In the genomic region with DNA sequence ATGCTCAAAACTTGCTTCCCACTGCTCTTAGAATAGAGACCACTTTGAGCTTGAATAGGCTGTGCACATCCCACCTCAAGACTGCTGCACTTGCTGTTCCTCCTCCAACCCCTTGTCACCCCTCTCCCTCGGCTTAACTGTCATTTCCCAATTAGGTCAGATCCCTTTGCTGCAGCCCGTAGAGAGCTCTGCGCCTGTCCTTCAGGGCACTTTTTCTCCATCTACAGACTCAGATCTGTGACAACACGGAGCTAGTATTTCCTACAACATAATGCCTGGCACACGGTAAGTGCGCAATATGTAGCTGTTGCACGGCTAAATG, we compare ENCODE assay signal across 8 cellular contexts. TPM values are rescaled to one million over a fixed set of nuclear protein-coding genes. Genes with fewer than 3 reads are reported as not detected.
DNase-seq lines count a peak whose midpoint lies in the region; ATAC-seq, FAIRE-seq and TF ChIP-seq lines count a peak whose summit lies in the region.

No MANE protein-coding gene starts in this region.

- DNase-seq in A549 (ENCODE audit: low read depth in 1 of 2, low spot score in 1 of 2) (no peak), GM12878 (ENCODE audit: low read depth, low spot score) (no peak), lower leg skin (ENCODE audit: low spot score in 2 of 2) (no peak), upper lobe of right lung (no peak), NCI-H1105 (lab: John Stamatoyannopoulos, UW) (no peak), Ammon's horn (ENCODE audit: low spot score) (no peak)

- CTCF ChIA-PET in A549 (lab: Yijun Ruan, JAX) (interaction anchor here (0.6 to 3.2 kb wide), 9 partner anchors 10 to 218 kb away, joined by 3 to 12 read pairs (median 3); a partner anchor contains a TSS), GM12878 (lab: Yijun Ruan, JAX) (interaction anchor here (0.8 to 4.7 kb wide), 9 partner anchors 8 to 217 kb away, joined by 3 to 34 read pairs (median 5); no protein-coding TSS in a partner anchor)

- peak; percentile 37 to 63 for ATAC-seq in A549
- peak; percentile 30 for ATAC-seq in GM19043 (IDR thresholded peaks at IDR 0.05; ENCODE audit: low read depth, unreplicated experiment)
- peak; percentile 7 for ATAC-seq in HG03457 (IDR thresholded peaks at IDR 0.05; ENCODE audit: unreplicated experiment)
- peak; percentile 34 for ATAC-seq in GM12878
- peak; percentile 6 for ATAC-seq in upper lobe of right lung

- no TSS peak for BruUV-seq in GM12878 (replicated peaks; lab: Mats Ljungman, UMichigan)

- H3K4me3 ChIP-seq in A549 (peak overlapping the region; percentile 71), GM12878 (peak overlapping the region; percentile 65; the same call in 1 of the 2 replicates), lower leg skin (ENCODE audit: low read depth, poor library complexity, severe bottlenecking) (peak overlapping the region; percentile 22), upper lobe of right lung (peak overlapping the region; percentile 43)

- TF ChIP-seq CTCF in A549 (IDR thresholded peaks at IDR 0.05) (no peak), GM12878 (IDR thresholded peaks at IDR 0.05 in 2 of 3, conservative IDR thresholded peaks at IDR 0.05 in 1 of 3; ENCODE audit: control insufficient read depth in 2 of 3, extremely low read depth in 1 of 3, insufficient read depth in 1 of 3, low read depth in 3 of 3, low read length in 3 of 3) (no peak), lower leg skin (IDR thresholded peaks at IDR 0.05) (no peak), upper lobe of right lung (IDR thresholded peaks at IDR 0.05) (no peak)

- no peak for FAIRE-seq in A549 (lab: Jason Lieb, UNC)
- FAIRE-seq in GM12878 (lab: Jason Lieb, UNC), result no peak

- intact Hi-C loops in GM12878 (cut with micrococcal nuclease; ENCODE audit: unreplicated experiment) (no loop called here), lower leg skin (cut with DNase I; ENCODE audit: low total_unique reads) (no loop called here), upper lobe of right lung (cut with DNase I) (no loop called here)

- H3K4me1 ChIP-seq in A549, result peaks cover 12% of the 10 kb centered on the region; the same call in 1 of the 3 replicates
- peaks cover 6% of the 10 kb centered on the region for H3K4me1 ChIP-seq in GM12878 (ENCODE audit: control insufficient read depth, insufficient read depth, low read length)
- H3K4me1 ChIP-seq in upper lobe of right lung, result peaks cover 6% of the 10 kb centered on the region

- POLR2A ChIA-PET in A549 (lab: Yijun Ruan, JAX), result interaction anchor here (0.6 to 2.0 kb wide), 9 partner anchors 9 to 163 kb away, joined by 3 to 9 read pairs (median 4); no protein-coding TSS in a partner anchor
- POLR2A ChIA-PET in GM12878 (lab: Charles Lee), result interaction anchor here (0.7 to 1.5 kb wide), 10 partner anchors 12 to 200 kb away, joined by 3 to 5 read pairs (median 3); no protein-coding TSS in a partner anchor

- H3K9me3 ChIP-seq in A549 (no peaks in the 10 kb centered on the region), GM12878 (replicated peaks; ENCODE audit: control insufficient read depth, insufficient read depth, low read length) (no peaks in the 10 kb centered on the region), upper lobe of right lung (no peaks in the 10 kb centered on the region)

- in situ Hi-C loops in GM12878 (cut with MboI), result loop anchor here (5.0 kb wide), 1 partner anchor 203 kb away; no protein-coding TSS in a partner anchor

- whole genome bisulfite sequencing in A549 (ENCODE audit: missing lambda C conversion rate), result 5% methylated on average over 7 of the region's 7 CpGs
- WGBS in GM12878 (ENCODE audit: insufficient coverage, insufficient replicate concordance, low lambda C conversion rate, missing lambda C conversion rate), result under 1% methylated on average over 7 of the region's 7 CpGs
- WGBS in lower leg skin, 2 donors, result 0 to 1% methylated on average over 7 of the region's 7 CpGs

- TF ChIP-seq POLR2A in A549 (IDR thresholded peaks at IDR 0.05; ENCODE audit: low read length), result no peak
- TF ChIP-seq POLR2A in GM12878 (IDR thresholded peaks at IDR 0.05; ENCODE audit: low read depth, low read length), result no peak
- TF ChIP-seq POLR2A in lower leg skin (IDR thresholded peaks at IDR 0.05), result no peak

- peaks cover 0 to 3% of the 10 kb centered on the region in 2 experiments; a peak in 1 of 4 replicates for H3K27me3 ChIP-seq in GM12878 (replicated peaks in 1 of 2; ENCODE audit: control insufficient read depth in 2 of 2, insufficient read depth in 2 of 2, low read length in 1 of 2)
- no peaks in the 10 kb centered on the region for H3K27me3 ChIP-seq in upper lobe of right lung

- H3K9ac ChIP-seq in GM12878 (ENCODE audit: control insufficient read depth, insufficient read depth, low read length), result no peak overlapping the region

- H3K27ac ChIP-seq in A549 (peak overlapping the region; percentile 36 to 67; a peak in 3 of 6 replicates), GM12878 (ENCODE audit: control insufficient read depth, insufficient read depth) (no peak overlapping the region), upper lobe of right lung (no peak overlapping the region)

- H3K36me3 ChIP-seq in GM12878 (ENCODE audit: control insufficient read depth in 2 of 2, insufficient read depth in 2 of 2, low read length in 1 of 2) (no peaks in the 10 kb centered on the region), upper lobe of right lung (no peaks in the 10 kb centered on the region)

- TF ChIP-seq EP300 in A549 (IDR thresholded peaks at IDR 0.05) (no peak), GM12878 (IDR thresholded peaks at IDR 0.05; ENCODE audit: borderline replicate concordance in 1 of 2, control insufficient read depth in 1 of 2, low read depth in 2 of 2, low read length in 2 of 2) (no peak)

- peak overlapping the region; percentile 78 for H3K4me2 ChIP-seq in A549
- H3K4me2 ChIP-seq in GM12878 (ENCODE audit: control insufficient read depth, insufficient read depth), result peak overlapping the region; percentile 79

- no peaks in the 10 kb centered on the region for H3K79me2 ChIP-seq in GM12878 (ENCODE audit: control insufficient read depth, insufficient read depth, low read length)

- SMC1A ChIA-PET in GM12878 (lab: Charles Lee; ENCODE audit: uncharacterized antibody, unreplicated experiment), result interaction anchor here (0.7 to 4.5 kb wide), 11 partner anchors 14 to 217 kb away, joined by 3 to 38 read pairs (median 4); no protein-coding TSS in a partner anchor

- RAD21 ChIA-PET in GM12878 (lab: Charles Lee; ENCODE audit: unreplicated experiment), result interaction anchor here (0.6 to 4.1 kb wide), 15 partner anchors 8 to 218 kb away, joined by 3 to 30 read pairs (median 3); a partner anchor contains a TSS

- TF ChIP-seq RAD21 in A549 (conservative IDR thresholded peaks at IDR 0.05 in 1 of 2, IDR thresholded peaks at IDR 0.05 in 1 of 2), result no peak
- TF ChIP-seq RAD21 in GM12878 (IDR thresholded peaks at IDR 0.05; ENCODE audit: insufficient read depth, low read depth, low read length), result no peak

- H2AFZ ChIP-seq in GM12878 (ENCODE audit: control insufficient read depth, low read depth, low read length), result peak overlapping the region; percentile 94

- no peaks in the 10 kb centered on the region for H4K20me1 ChIP-seq in GM12878 (ENCODE audit: control insufficient read depth, insufficient read depth)

RNA-seq across cellular contexts. Expression of a gene that starts 0.5 kb away (rescaled TPM):
- polyA plus RNA-seq in A549 (2011; rRNA removed) (7.3 and 12.4 TPM in 2 replicates), A549 (2017; fragmentation: RNase III; extraction: RNeasy Plus Mini Kit Qiagen cat#74134 plus additional on column Dnase treatment) (11.9 to 12.8 TPM (median 12.0 TPM) in 3 replicates), GM12878 (2011; rRNA removed) (6.8 and 9.2 TPM in 2 replicates), GM12878 (2014; fragmentation: Illumina TruSeq; extraction: Trizol) (12.5 and 13.2 TPM in 2 replicates), GM12878 (2014; fragmentation: Nextera tagmentation; extraction: Ambion mirVana) (1 to 10 TPM; 4.4 to 5.7 TPM), GM12878 (2014; rRNA removed) (14.7 and 15.1 TPM in 2 replicates), GM12878 (2016; fragmentation: Nextera tagmentation; extraction: Ambion mirVana) (10 to 100 TPM in 1 of 2 experiments, 1 to 10 TPM in 1; 1.6 to 15.4 TPM)
- polyA plus RNA-seq in A549 (2012; cell fraction: cytosol; rRNA removed), result 7.4 and 7.6 TPM in 2 replicates
- 3.3 and 5.9 TPM in 2 replicates for polyA plus RNA-seq in A549 (2012; cell fraction: nucleus; rRNA removed)
- polyA minus RNA-seq in A549 (2011; rRNA and poly(A)+ RNA removed), result 2.7 and 3.8 TPM in 2 replicates
- 4.0 and 4.4 TPM in 2 replicates for total RNA-seq in GM12878 (2013; cell fraction: nucleolus; rRNA removed)
- total RNA-seq in GM12878 (2014; rRNA removed) (10.7 and 12.3 TPM in 2 replicates), GM12878 (2014; rRNA removed; fragmentation: Illumina TruSeq; extraction: Trizol) (13.1 and 13.6 TPM in 2 replicates), GM12878 (2021) (13.6 and 13.7 TPM in 2 replicates), lower leg skin (10 to 100 TPM in 2 of 4 donors, 1 to 10 TPM in 2; 6.3 to 13.4 (median 10.2) TPM), upper lobe of right lung (10.3 TPM)
- 2.1 TPM for polyA plus RNA-seq in GM12878 (2011; ENCODE audit: low read depth)
- 3.8 and 4.2 TPM in 2 replicates for polyA plus RNA-seq in GM12878 (2011; cell fraction: cytosol; rRNA removed)
- polyA plus RNA-seq in GM12878 (2011; cell fraction: nucleus; rRNA removed), result 3.4 and 3.9 TPM in 2 replicates
- 2.8 and 2.9 TPM in 2 replicates for polyA plus RNA-seq in GM12878 (2012)
- 1.2 and 2.1 TPM in 2 replicates for polyA minus RNA-seq in GM12878 (2011; rRNA and poly(A)+ RNA removed)
- polyA minus RNA-seq in GM12878 (2011; cell fraction: cytosol; rRNA and poly(A)+ RNA removed), result 1.2 and 1.3 TPM in 2 replicates
- polyA minus RNA-seq in GM12878 (2011; cell fraction: nucleus; rRNA and poly(A)+ RNA removed), result 0.97 and 1.1 TPM in 2 replicates

RNA-seq across cellular contexts. Expression of a gene that starts 31.3 kb away (rescaled TPM):
- polyA plus RNA-seq in A549 (2011; rRNA removed), result 3.8 and 4.8 TPM in 2 replicates
- polyA plus RNA-seq in A549 (2012; cell fraction: cytosol; rRNA removed), result 3.3 and 4.2 TPM in 2 replicates
- 5.3 and 5.4 TPM in 2 replicates for polyA plus RNA-seq in A549 (2012; cell fraction: nucleus; rRNA removed)
- polyA plus RNA-seq in A549 (2017; fragmentation: RNase III; extraction: RNeasy Plus Mini Kit Qiagen cat#74134 plus additional on column Dnase treatment), result 8.2 to 8.3 TPM (median 8.3 TPM) in 3 replicates
- 3.2 and 3.6 TPM in 2 replicates for polyA minus RNA-seq in A549 (2011; rRNA and poly(A)+ RNA removed)
- total RNA-seq in GM12878 (2013; cell fraction: nucleolus; rRNA removed), result 9.3 and 9.5 TPM in 2 replicates
- total RNA-seq in GM12878 (2014; rRNA removed), result 16.3 and 17.8 TPM in 2 replicates
- 15.5 and 15.6 TPM in 2 replicates for total RNA-seq in GM12878 (2014; rRNA removed; fragmentation: Illumina TruSeq; extraction: Trizol)
- total RNA-seq in GM12878 (2021), result 14.3 and 15.7 TPM in 2 replicates
- polyA plus RNA-seq in GM12878 (2011; ENCODE audit: low read depth), result 3.8 TPM
- polyA plus RNA-seq in GM12878 (2011; rRNA removed), result 10.2 and 14.5 TPM in 2 replicates
- polyA plus RNA-seq in GM12878 (2011; cell fraction: cytosol; rRNA removed), result 4.3 and 4.9 TPM in 2 replicates
- polyA plus RNA-seq in GM12878 (2011; cell fraction: nucleus; rRNA removed), result 5.7 and 6.0 TPM in 2 replicates
- 5.4 and 8.0 TPM in 2 replicates for polyA plus RNA-seq in GM12878 (2012)
- 13.3 and 14.7 TPM in 2 replicates for polyA plus RNA-seq in GM12878 (2014; fragmentation: Illumina TruSeq; extraction: Trizol)
- 1 to 10 TPM; 3.9 to 5.5 TPM for polyA plus RNA-seq in GM12878 (2014; fragmentation: Nextera tagmentation; extraction: Ambion mirVana)
- 9.8 and 12.0 TPM in 2 replicates for polyA plus RNA-seq in GM12878 (2014; rRNA removed)
- 1 to 10 TPM; 2.9 to 6.2 TPM for polyA plus RNA-seq in GM12878 (2016; fragmentation: Nextera tagmentation; extraction: Ambion mirVana)
- polyA minus RNA-seq in GM12878 (2011; rRNA and poly(A)+ RNA removed), result 4.0 and 5.5 TPM in 2 replicates
- polyA minus RNA-seq in GM12878 (2011; cell fraction: cytosol; rRNA and poly(A)+ RNA removed), result 4.9 and 5.6 TPM in 2 replicates
- polyA minus RNA-seq in GM12878 (2011; cell fraction: nucleus; rRNA and poly(A)+ RNA removed), result 3.0 and 5.5 TPM in 2 replicates
- 1 to 10 TPM in 3 of 4 donors, under 1 TPM in 1; 0.93 to 3.0 (median 1.8) TPM for total RNA-seq in lower leg skin
- total RNA-seq in upper lobe of right lung, result 0.67 TPM

Comparison
In these comparisons a context has a peak if more than half of its experiments do, and no peak if none do; other contexts are left out.
1. H3K27ac ChIP-seq: peak in A549 (2 of 2); none in GM12878 (single experiment) and upper lobe of right lung (single experiment).
2. Peak in every context shown above with its lines, with median percentiles within 50 percentile points of each other: ATAC-seq and H3K4me3 ChIP-seq.